ENCODE assay signal across 8 cellular contexts in genomic region chr6:119077643-119078448, GRCh38. TPM values are rescaled to one million over a fixed set of nuclear protein-coding genes. Genes with fewer than 3 reads are reported as not detected.
A peak's percentile ranks its signal among the peaks of the same experiment; 100 is the strongest.
DNase-seq lines count a peak whose midpoint lies in the region; ATAC-seq and TF ChIP-seq lines count a peak whose summit lies in the region.

No MANE protein-coding gene starts in this region.

- H3K9me3 ChIP-seq in CD4-positive, alpha-beta memory T cell (ENCODE audit: control insufficient read depth in 1 of 2, low read length in 2 of 2) = no peaks in the 10 kb centered on the region
- H3K9me3 ChIP-seq in HUES64 (ENCODE audit: insufficient read depth, low read depth, low read length) = peaks cover 9% of the 10 kb centered on the region
- H3K9me3 ChIP-seq in T-helper 17 cell (ENCODE audit: control insufficient read depth, low read length, poor library complexity, severe bottlenecking) = no peaks in the 10 kb centered on the region
- H3K9me3 ChIP-seq in iPS-18c (ENCODE audit: control insufficient read depth, insufficient read depth, low read length) = peaks cover 10% of the 10 kb centered on the region

- TF ChIP-seq CTCF in GM20000 (IDR thresholded peaks at IDR 0.05; ENCODE audit: extremely low read depth, missing control alignments) (no peak), astrocyte of the spinal cord (IDR thresholded peaks at IDR 0.05; ENCODE audit: low read depth, low read length) (no peak)

- DNase-seq in CD4-positive, alpha-beta memory T cell = peak; percentile 54 to 69 (median 60)
- DNase-seq in GM20000 (ENCODE audit: low spot score) (peak; percentile 41), T-helper 17 cell (peak; percentile 36 to 50 (median 45)), astrocyte of the spinal cord (ENCODE audit: low read depth, low spot score) (peak; percentile 22)

- intact Hi-C loops in CD4-positive, alpha-beta memory T cell (cut with micrococcal nuclease) = loop anchor here (1.0 to 10.0 kb wide), 9 partner anchors 32 to 1531 kb away; partner anchors contain the start of genes ASF1A, CEP85L, MAN1A1 and NUS1

- H3K9ac ChIP-seq in HUES64 (ENCODE audit: low read depth, low read length) = peak overlapping the region; percentile 57

- whole genome bisulfite sequencing in HUES64 = 5% methylated on average over 55 of the region's 55 CpGs

- H3K36me3 ChIP-seq in CD4-positive, alpha-beta memory T cell (ENCODE audit: insufficient read depth, low read length) = no peaks in the 10 kb centered on the region
- no peaks in the 10 kb centered on the region for H3K36me3 ChIP-seq in HUES64 (ENCODE audit: insufficient read depth, low read length)

- H3K36me3 Mint-ChIP-seq in CD4-positive, alpha-beta memory T cell = peaks cover under 1 to 8% of the 10 kb centered on the region in 2 donors
- H3K36me3 Mint-ChIP-seq in T-helper 17 cell (ENCODE audit: low read depth) = no peaks in the 10 kb centered on the region

- peak overlapping the region; percentile 76 to 93 (median 81) for H3K27ac Mint-ChIP-seq in CD4-positive, alpha-beta memory T cell
- H3K27ac Mint-ChIP-seq in T-helper 17 cell = peak overlapping the region; percentile 98

- peak overlapping the region; percentile 0 to 68 for H3K4me3 ChIP-seq in CD4-positive, alpha-beta memory T cell (ENCODE audit: low read length in 2 of 2)
- peak overlapping the region; percentile 72 for H3K4me3 ChIP-seq in HUES64 (ENCODE audit: low read length)
- peak overlapping the region; percentile 50 for H3K4me3 ChIP-seq in astrocyte of the spinal cord (ENCODE audit: low read depth, low read length)
- peak overlapping the region; percentile 77 for H3K4me3 ChIP-seq in iPS-18c (ENCODE audit: insufficient read depth, low read depth, low read length)
- peak overlapping the region; percentile 38 to 74 (median 64) for H3K4me3 ChIP-seq in skin epidermis

- CTCF ChIA-PET in CD4-positive, alpha-beta memory T cell (lab: Charles Lee; ENCODE audit: partially characterized antibody) = interaction anchor here (0.9 to 1.8 kb wide), 11 partner anchors 10 to 514 kb away, joined by 3 to 15 read pairs (median 5); no protein-coding TSS in a partner anchor

- H3K27ac ChIP-seq in CD4-positive, alpha-beta memory T cell (ENCODE audit: low read depth, low read length) = peak overlapping the region; percentile 38
- H3K27ac ChIP-seq in HUES64 (ENCODE audit: low read depth, low read length) = no peak overlapping the region
- peak overlapping the region in 13 of 21 experiments; percentile 1 to 80 (median 73) for H3K27ac ChIP-seq in skin epidermis

- no peaks in the 10 kb centered on the region for H3K27me3 Mint-ChIP-seq in CD4-positive, alpha-beta memory T cell
- no peaks in the 10 kb centered on the region for H3K27me3 Mint-ChIP-seq in T-helper 17 cell

- no peaks in the 10 kb centered on the region for H3K27me3 ChIP-seq in CD4-positive, alpha-beta memory T cell (ENCODE audit: insufficient read depth, low read length)
- H3K27me3 ChIP-seq in HUES64 (ENCODE audit: insufficient read depth, low read length) = peaks cover 37% of the 10 kb centered on the region

- H3K9me3 Mint-ChIP-seq in CD4-positive, alpha-beta memory T cell = peaks cover 0 to 7% (median 2%) of the 10 kb centered on the region in 8 donors

- peak overlapping the region; percentile 77 to 88 (median 81) for H3K4me3 Mint-ChIP-seq in CD4-positive, alpha-beta memory T cell
- peak overlapping the region; percentile 97 for H3K4me3 Mint-ChIP-seq in T-helper 17 cell

- ATAC-seq in T-helper 17 cell = peak; percentile 57
- no peak for ATAC-seq in GM18861 (IDR thresholded peaks at IDR 0.05; ENCODE audit: unreplicated experiment)

- in situ Hi-C loops in astrocyte of the spinal cord (cut with HindIII; ENCODE audit: low sequenced_read_pairs) = no loop called here

- peaks cover 35 to 47% (median 39%) of the 10 kb centered on the region in 4 donors for H3K4me1 Mint-ChIP-seq in CD4-positive, alpha-beta memory T cell
- peaks cover 32% of the 10 kb centered on the region for H3K4me1 Mint-ChIP-seq in T-helper 17 cell

- POLR2A ChIA-PET in CD4-positive, alpha-beta memory T cell (lab: Charles Lee; ENCODE audit: partially characterized antibody) = interaction anchor here (0.7 to 2.4 kb wide), 11 partner anchors 25 to 368 kb away, joined by 3 to 18 read pairs (median 4); partner anchors contain the start of genes ASF1A and MCM9

- peaks cover 35% of the 10 kb centered on the region for H3K4me1 ChIP-seq in CD4-positive, alpha-beta memory T cell (ENCODE audit: insufficient read depth, low read length)
- H3K4me1 ChIP-seq in HUES64 (ENCODE audit: insufficient read depth, low read length) = 0 out of 2 replicates have a peak, but pooled peaks cover 3% of the 10 kb centered on the region

RNA-seq across cellular contexts. Expression of gene FAM184A, which starts 0.6 kb away (rescaled TPM):
- 1 to 10 TPM; 5.6 to 6.1 TPM for total RNA-seq in CD4-positive, alpha-beta memory T cell
- polyA plus RNA-seq in CD4-positive, alpha-beta memory T cell = 1 to 10 TPM in 1 of 2 donors, under 1 TPM in 1; 0.54 to 1.5 TPM
- 15.5 TPM for polyA plus RNA-seq in HUES64 (2013, experiment 1 of 2)
- 19.8 TPM for polyA plus RNA-seq in HUES64 (2013, experiment 2 of 2)
- total RNA-seq in T-helper 17 cell = 1 to 10 TPM; 2.1 to 3.5 TPM
